In genomic region chr6:31477521-31477920, GRCh38 we compare ENCODE assay signal across 21 cellular contexts. TPM values are rescaled to one million over a fixed set of nuclear protein-coding genes. Genes with fewer than 3 reads are reported as not detected.
DNase-seq lines count a peak whose midpoint lies in the region; ATAC-seq and TF ChIP-seq lines count a peak whose summit lies in the region.
"Had no signal": no experiment of that assay in that cellular context is flagged by ENCODE, and none has a peak within 500 bp of the region (broad histone marks: within the 10 kb centered on the region; RNA-seq: fewer than 3 reads in every experiment).

No MANE protein-coding gene starts in this region.

- H3K4me3 Mint-ChIP-seq in T-helper 17 cell (peak overlapping the region; percentile 43), WTC11 (no peak overlapping the region)

- H3K27me3 ChIP-seq in esophagus muscularis mucosa: peaks cover 0 to 17% (median 2%) of the 10 kb centered on the region in 4 donors
- H3K27me3 ChIP-seq: BLaER1 treated with 17β-estradiol and CSF1 and Interleukin-3, amounts not matched to agents 10 nM and 100 nM had no signal

- H3K36me3 Mint-ChIP-seq in T-helper 17 cell (ENCODE audit: low read depth): no peaks in the 10 kb centered on the region
- no peaks in the 10 kb centered on the region for H3K36me3 Mint-ChIP-seq in WTC11

- no peak for TF ChIP-seq POLR2A in esophagus muscularis mucosa (IDR thresholded peaks at IDR 0.05; ENCODE audit: low read depth)

- H3K27ac Mint-ChIP-seq in T-helper 17 cell (peak overlapping the region; percentile 77), WTC11 (no peak overlapping the region)

- TF ChIP-seq CTCF in esophagus muscularis mucosa (IDR thresholded peaks at IDR 0.05) (no peak), WTC11 (IDR thresholded peaks at IDR 0.05) (no peak)

- POLR2A ChIA-PET in WTC11 (lab: Charles Lee): interaction anchor here (1.0 kb wide), 1 partner anchor 69 kb away, joined by 3 read pairs; the partner anchor contains the start of gene ATP6V1G2

- no peak overlapping the region for H3K27ac ChIP-seq in esophagus muscularis mucosa (replicated peaks in 1 of 4)
- H3K27ac ChIP-seq: BLaER1 treated with 17β-estradiol and CSF1 and Interleukin-3, amounts not matched to agents 10 nM and 100 nM; KMS-11; RWPE1; SK-N-MC had no signal

- no peaks in the 10 kb centered on the region for H3K4me1 ChIP-seq in esophagus muscularis mucosa

- intact Hi-C loops in left ventricle myocardium superior (cut with micrococcal nuclease): no loop called here
- intact Hi-C loops in Right ventricle myocardium inferior (cut with DNase I): no loop called here
- intact Hi-C loops in esophagus muscularis mucosa (cut with DNase I): no loop called here

- ATAC-seq in left ventricle myocardium superior: peak; percentile 30
- no peak for ATAC-seq in Right ventricle myocardium inferior
- no peak for ATAC-seq in T-helper 17 cell
- no peak for ATAC-seq in WTC11

- H3K9me3 ChIP-seq in T-helper 17 cell (ENCODE audit: control insufficient read depth, low read length, poor library complexity, severe bottlenecking) (no peaks in the 10 kb centered on the region), esophagus muscularis mucosa (no peaks in the 10 kb centered on the region)
- H3K9me3 ChIP-seq: BLaER1 treated with 17β-estradiol and CSF1 and Interleukin-3, amounts not matched to agents 10 nM and 100 nM had no signal

- DNase-seq in left ventricle myocardium superior: no peak
- DNase-seq in Right ventricle myocardium inferior (ENCODE audit: missing footprints): no peak
- DNase-seq in T-helper 17 cell: no peak
- peak; percentile 80 for DNase-seq in esophagus muscularis mucosa (ENCODE audit: extremely low spot score)
- DNase-seq in HPDE6-E6E7 (ENCODE audit: extremely low spot score): no peak
- no peak for DNase-seq in WTC11 (ENCODE audit: low spot score)
- DNase-seq in NCI-H187 (lab: John Stamatoyannopoulos, UW): no peak
- DNase-seq: DMS153, DND-41, IMR-90, MM.1S, NCI-H2029 treated with DMSO at 0.1 percent for 48 hours, NCI-H69, SIG-M5 had no signal

- WGBS in esophagus muscularis mucosa: 92% methylated on average over 4 of the region's 4 CpGs

- H3K4me3 ChIP-seq in esophagus muscularis mucosa: no peak overlapping the region
- H3K4me3 ChIP-seq: BLaER1 treated with 17β-estradiol and CSF1 and Interleukin-3, amounts not matched to agents 10 nM and 100 nM; SK-N-MC had no signal

- H3K4me1 Mint-ChIP-seq in T-helper 17 cell (peaks cover 31% of the 10 kb centered on the region), WTC11 (peaks cover 3% of the 10 kb centered on the region; the same call in 1 of the 2 replicates)

- H3K27me3 Mint-ChIP-seq in T-helper 17 cell (no peaks in the 10 kb centered on the region), WTC11 (ENCODE audit: low read depth) (peaks cover 6% of the 10 kb centered on the region; the same call in 1 of the 2 replicates)

- H3K9me3 Mint-ChIP-seq in WTC11: no peaks in the 10 kb centered on the region

- CTCF ChIA-PET in WTC11 (lab: Charles Lee): interaction anchor here (1.0 to 3.4 kb wide), 2 partner anchors 15 to 35 kb away, joined by 3 to 21 read pairs; no protein-coding TSS in a partner anchor

- TF ChIP-seq EP300 in esophagus muscularis mucosa (IDR thresholded peaks at IDR 0.05): no peak

- H3K36me3 ChIP-seq in esophagus muscularis mucosa: no peaks in the 10 kb centered on the region

TF ChIP-seq in WTC11, 78 proteins besides CTCF, POLR2A, EP300 and RAD21:
- TF ChIP-seq, protein P1, sequence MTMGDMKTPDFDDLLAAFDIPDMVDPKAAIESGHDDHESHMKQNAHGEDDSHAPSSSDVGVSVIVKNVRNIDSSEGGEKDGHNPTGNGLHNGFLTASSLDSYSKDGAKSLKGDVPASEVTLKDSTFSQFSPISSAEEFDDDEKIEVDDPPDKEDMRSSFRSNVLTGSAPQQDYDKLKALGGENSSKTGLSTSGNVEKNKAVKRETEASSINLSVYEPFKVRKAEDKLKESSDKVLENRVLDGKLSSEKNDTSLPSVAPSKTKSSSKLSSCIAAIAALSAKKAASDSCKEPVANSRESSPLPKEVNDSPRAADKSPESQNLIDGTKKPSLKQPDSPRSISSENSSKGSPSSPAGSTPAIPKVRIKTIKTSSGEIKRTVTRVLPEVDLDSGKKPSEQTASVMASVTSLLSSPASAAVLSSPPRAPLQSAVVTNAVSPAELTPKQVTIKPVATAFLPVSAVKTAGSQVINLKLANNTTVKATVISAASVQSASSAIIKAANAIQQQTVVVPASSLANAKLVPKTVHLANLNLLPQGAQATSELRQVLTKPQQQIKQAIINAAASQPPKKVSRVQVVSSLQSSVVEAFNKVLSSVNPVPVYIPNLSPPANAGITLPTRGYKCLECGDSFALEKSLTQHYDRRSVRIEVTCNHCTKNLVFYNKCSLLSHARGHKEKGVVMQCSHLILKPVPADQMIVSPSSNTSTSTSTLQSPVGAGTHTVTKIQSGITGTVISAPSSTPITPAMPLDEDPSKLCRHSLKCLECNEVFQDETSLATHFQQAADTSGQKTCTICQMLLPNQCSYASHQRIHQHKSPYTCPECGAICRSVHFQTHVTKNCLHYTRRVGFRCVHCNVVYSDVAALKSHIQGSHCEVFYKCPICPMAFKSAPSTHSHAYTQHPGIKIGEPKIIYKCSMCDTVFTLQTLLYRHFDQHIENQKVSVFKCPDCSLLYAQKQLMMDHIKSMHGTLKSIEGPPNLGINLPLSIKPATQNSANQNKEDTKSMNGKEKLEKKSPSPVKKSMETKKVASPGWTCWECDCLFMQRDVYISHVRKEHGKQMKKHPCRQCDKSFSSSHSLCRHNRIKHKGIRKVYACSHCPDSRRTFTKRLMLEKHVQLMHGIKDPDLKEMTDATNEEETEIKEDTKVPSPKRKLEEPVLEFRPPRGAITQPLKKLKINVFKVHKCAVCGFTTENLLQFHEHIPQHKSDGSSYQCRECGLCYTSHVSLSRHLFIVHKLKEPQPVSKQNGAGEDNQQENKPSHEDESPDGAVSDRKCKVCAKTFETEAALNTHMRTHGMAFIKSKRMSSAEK (CRISPR knock-in tag; IDR thresholded peaks at IDR 0.05; ENCODE audit: borderline replicate concordance): no peak
- TF ChIP-seq MXD4 (CRISPR knock-in tag; IDR thresholded peaks at IDR 0.05; ENCODE audit: borderline replicate concordance): no peak
- TF ChIP-seq ZBTB43 (CRISPR knock-in tag; IDR thresholded peaks at IDR 0.05): no peak
- no peak for TF ChIP-seq TEAD4 (CRISPR knock-in tag; IDR thresholded peaks at IDR 0.05)
- TF ChIP-seq, protein P2, sequence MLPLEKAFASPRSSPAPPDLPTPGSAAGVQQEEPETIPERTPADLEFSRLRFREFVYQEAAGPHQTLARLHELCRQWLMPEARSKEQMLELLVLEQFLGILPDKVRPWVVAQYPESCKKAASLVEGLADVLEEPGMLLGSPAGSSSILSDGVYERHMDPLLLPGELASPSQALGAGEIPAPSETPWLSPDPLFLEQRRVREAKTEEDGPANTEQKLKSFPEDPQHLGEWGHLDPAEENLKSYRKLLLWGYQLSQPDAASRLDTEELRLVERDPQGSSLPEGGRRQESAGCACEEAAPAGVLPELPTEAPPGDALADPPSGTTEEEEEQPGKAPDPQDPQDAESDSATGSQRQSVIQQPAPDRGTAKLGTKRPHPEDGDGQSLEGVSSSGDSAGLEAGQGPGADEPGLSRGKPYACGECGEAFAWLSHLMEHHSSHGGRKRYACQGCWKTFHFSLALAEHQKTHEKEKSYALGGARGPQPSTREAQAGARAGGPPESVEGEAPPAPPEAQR (CRISPR knock-in tag; IDR thresholded peaks at IDR 0.05): no peak
- no peak for TF ChIP-seq SOX15 (CRISPR knock-in tag; IDR thresholded peaks at IDR 0.05)
- TF ChIP-seq, protein P3, sequence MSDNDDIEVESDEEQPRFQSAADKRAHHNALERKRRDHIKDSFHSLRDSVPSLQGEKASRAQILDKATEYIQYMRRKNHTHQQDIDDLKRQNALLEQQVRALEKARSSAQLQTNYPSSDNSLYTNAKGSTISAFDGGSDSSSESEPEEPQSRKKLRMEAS (CRISPR knock-in tag; IDR thresholded peaks at IDR 0.05): no peak
- TF ChIP-seq ESRRA (CRISPR knock-in tag; IDR thresholded peaks at IDR 0.05; ENCODE audit: borderline replicate concordance): no peak
- TF ChIP-seq ZBTB21 (CRISPR knock-in tag; IDR thresholded peaks at IDR 0.05; ENCODE audit: borderline replicate concordance): no peak
- no peak for TF ChIP-seq NR1H2 (CRISPR knock-in tag; IDR thresholded peaks at IDR 0.05)
TF ChIP-seq in WTC11: peak in this region for 0.

RNA-seq across cellular contexts. Expression of gene MICB, which starts 20.4 kb away (rescaled TPM):
- total RNA-seq in left ventricle myocardium superior (1.7 TPM), Right ventricle myocardium inferior (1.5 TPM), T-helper 17 cell (10 to 100 TPM; 16.5 to 17.6 TPM), esophagus muscularis mucosa (1 to 10 TPM in 2 of 4 donors, under 1 TPM in 2; 0.46 to 2.9 (median 1.7) TPM), WTC11 (2021) (26.9 to 37.0 TPM (median 27.0 TPM) in 3 replicates)

RNA-seq across cellular contexts. Expression of gene MCCD1, which starts 51.2 kb away (rescaled TPM):
- not detected for total RNA-seq in left ventricle myocardium superior
- not detected for total RNA-seq in Right ventricle myocardium inferior
- total RNA-seq in T-helper 17 cell: not detected
- total RNA-seq in esophagus muscularis mucosa: not detected
- total RNA-seq in WTC11 (2021): not detected in 3 replicates
- total RNA-seq: H4, IMR-90, NCI-H460, OCI-LY7 had no signal
